Comparison of ENCODE assay signal across 24 cellular contexts in genomic region chr3:15475161-15475560, GRCh38. TPM values are rescaled to one million over a fixed set of nuclear protein-coding genes. Genes with fewer than 3 reads are reported as not detected.
DNase-seq lines count a peak whose midpoint lies in the region; ATAC-seq and TF ChIP-seq lines count a peak whose summit lies in the region.
"Had no signal": no experiment of that assay in that cellular context is flagged by ENCODE, and none has a peak within 500 bp of the region (broad histone marks: within the 10 kb centered on the region; RNA-seq: fewer than 3 reads in every experiment).

No MANE protein-coding gene starts in this region.

- no peak overlapping the region for H3K27ac Mint-ChIP-seq in HFFc6
- H3K27ac Mint-ChIP-seq: CD4-positive, CD25-positive, alpha-beta regulatory T cell had no signal

- no peak overlapping the region for H2BK15ac ChIP-seq in neuronal stem cell (ENCODE audit: low read length)

- H3K18ac ChIP-seq in neuronal stem cell (ENCODE audit: low read length), result no peak overlapping the region

- no peak overlapping the region for H2AFZ ChIP-seq in neuronal stem cell (ENCODE audit: low read length)

- H4K8ac ChIP-seq in neuronal stem cell (ENCODE audit: low read depth, low read length), result no peak overlapping the region

- no peak overlapping the region for H3K4me3 ChIP-seq in BLaER1 treated with 17β-estradiol and CSF1 and Interleukin-3, amounts not matched to agents 10 nM and 100 nM
- no peak overlapping the region for H3K4me3 ChIP-seq in neuronal stem cell (ENCODE audit: low read length in 2 of 2)
- H3K4me3 ChIP-seq: GM12878 had no signal

- H3K4me1 Mint-ChIP-seq in HFFc6 (ENCODE audit: low read depth), result no peaks in the 10 kb centered on the region
- H3K4me1 Mint-ChIP-seq: CD4-positive, alpha-beta memory T cell had no signal

- H2BK5ac ChIP-seq in neuronal stem cell (ENCODE audit: low read length), result no peak overlapping the region

- H3K23ac ChIP-seq in neuronal stem cell (ENCODE audit: low read depth, low read length, poor library complexity), result no peak overlapping the region

- no peak overlapping the region for H2BK120ac ChIP-seq in neuronal stem cell (ENCODE audit: low read depth, low read length)

- H3K27me3 Mint-ChIP-seq in HFFc6 (ENCODE audit: insufficient read depth), result peaks cover 17% of the 10 kb centered on the region
- H3K27me3 Mint-ChIP-seq: CD4-positive, alpha-beta memory T cell had no signal

- no peak overlapping the region for H3K4me3 Mint-ChIP-seq in HFFc6
- H3K4me3 Mint-ChIP-seq: CD14-positive monocyte; CD4-positive, alpha-beta memory T cell; CD4-positive, CD25-positive, alpha-beta regulatory T cell; CD8-positive, alpha-beta memory T cell had no signal

- H2AK5ac ChIP-seq in neuronal stem cell (ENCODE audit: low read depth, low read length), result no peak overlapping the region

- no peak for ATAC-seq in GM19328 (IDR thresholded peaks at IDR 0.05; ENCODE audit: unreplicated experiment)
- ATAC-seq: GM12878 had no signal

- TF ChIP-seq CTCF in HFFc6 (IDR thresholded peaks at IDR 0.05), result no peak

- no peak overlapping the region for H3K14ac ChIP-seq in neuronal stem cell (ENCODE audit: low read length)

- H2BK12ac ChIP-seq in neuronal stem cell (ENCODE audit: low read length), result no peak overlapping the region

- H4K20me1 ChIP-seq in BLaER1 treated with 17β-estradiol and CSF1 and Interleukin-3, amounts not matched to agents 10 nM and 100 nM, result no peaks in the 10 kb centered on the region

- peak overlapping the region in 8 of 11 experiments; percentile 2 to 59 (median 38); a peak in 13 of 22 replicates for H3K4me2 ChIP-seq in BLaER1 treated with 17β-estradiol and CSF1 and Interleukin-3, amounts not matched to agents 10 nM and 100 nM
- no peak overlapping the region for H3K4me2 ChIP-seq in neuronal stem cell (ENCODE audit: insufficient read depth, low read length, poor library complexity, severe bottlenecking)

- DNase-seq in myocyte (ENCODE audit: low read depth) (peak; percentile 75), neuronal stem cell (ENCODE audit: low spot score) (no peak), HFFc6 (no peak), NCI-H146 treated with DMSO at 0.1 percent for 48 hours (lab: John Stamatoyannopoulos, UW; ENCODE audit: unreplicated experiment) (no peak), mesenteric fat pad (ENCODE audit: low spot score) (no peak)
- DNase-seq: 8988T; ACHN; BE2C; C1 segment of cervical spinal cord; CD4-positive, alpha-beta memory T cell; CD4-positive, CD25-positive, alpha-beta regulatory T cell; CD8-positive, alpha-beta memory T cell; COR-L47; DMS 273 treated with DMSO at 0.1 percent for 48 hours; DMS153; DMS53; DMS79; DND-41; EL; GDM1 had no signal

- no CpG with 5 or more reads among the region's 5 CpGs for WGBS in neuronal stem cell (ENCODE audit: extremely low coverage in 2 of 2, insufficient read length in 2 of 2, insufficient replicate concordance in 1 of 2), 2 donors

- H3K79me1 ChIP-seq in neuronal stem cell (ENCODE audit: low read depth, low read length), result no peaks in the 10 kb centered on the region

- H3K36me3 Mint-ChIP-seq in HFFc6 (ENCODE audit: low read depth), result no peaks in the 10 kb centered on the region
- H3K36me3 Mint-ChIP-seq: CD14-positive monocyte had no signal

- no peaks in the 10 kb centered on the region for H3K27me3 ChIP-seq in BLaER1 treated with 17β-estradiol and CSF1 and Interleukin-3, amounts not matched to agents 10 nM and 100 nM
- no peaks in the 10 kb centered on the region for H3K27me3 ChIP-seq in neuronal stem cell (ENCODE audit: control insufficient read depth in 3 of 3, insufficient read depth in 3 of 3, low read depth in 1 of 3, low read length in 3 of 3)
- H3K27me3 ChIP-seq: BE2C had no signal

- no peak overlapping the region for H3K27ac ChIP-seq in BLaER1 treated with 17β-estradiol and CSF1 and Interleukin-3, amounts not matched to agents 10 nM and 100 nM
- H3K27ac ChIP-seq in neuronal stem cell (replicated peaks; ENCODE audit: low read length), result no peak overlapping the region

- H3K4me1 ChIP-seq in BLaER1 treated with 17β-estradiol and CSF1 and Interleukin-3, amounts not matched to agents 10 nM and 100 nM, result peaks cover 0 to 28% (median 26%) of the 10 kb centered on the region in 10 experiments; a peak in 18 of 20 replicates
- peaks cover 0 to 6% of the 10 kb centered on the region in 2 donors for H3K4me1 ChIP-seq in neuronal stem cell (ENCODE audit: control insufficient read depth in 2 of 2, insufficient read depth in 1 of 2, low read depth in 1 of 2, low read length in 2 of 2)

- H3K9ac ChIP-seq in BLaER1 treated with 17β-estradiol and CSF1 and Interleukin-3, amounts not matched to agents 10 nM and 100 nM, result no peak overlapping the region
- H3K9ac ChIP-seq in neuronal stem cell (ENCODE audit: low read depth, low read length, poor library complexity), result peak overlapping the region; percentile 14

- H3K9me3 Mint-ChIP-seq in HFFc6, result no peaks in the 10 kb centered on the region
- H3K9me3 Mint-ChIP-seq: CD4-positive, alpha-beta memory T cell; CD4-positive, CD25-positive, alpha-beta regulatory T cell; CD8-positive, alpha-beta memory T cell had no signal

- H4K91ac ChIP-seq in neuronal stem cell (ENCODE audit: low read depth, low read length, poor library complexity), result no peak overlapping the region

- no peaks in the 10 kb centered on the region for H3K9me3 ChIP-seq in BLaER1 treated with 17β-estradiol and CSF1 and Interleukin-3, amounts not matched to agents 10 nM and 100 nM (replicated peaks in 1 of 11)
- H3K9me3 ChIP-seq in neuronal stem cell (replicated peaks in 1 of 2; ENCODE audit: control insufficient read depth in 2 of 2, insufficient read depth in 1 of 2, low read depth in 1 of 2, low read length in 2 of 2), result no peaks in the 10 kb centered on the region
- H3K9me3 ChIP-seq: BE2C had no signal

- H3K4ac ChIP-seq in neuronal stem cell (ENCODE audit: low read length), result no peak overlapping the region

- H3K36me3 ChIP-seq in BLaER1 treated with 17β-estradiol and CSF1 and Interleukin-3, amounts not matched to agents 10 nM and 100 nM, result no peaks in the 10 kb centered on the region
- H3K36me3 ChIP-seq in neuronal stem cell (replicated peaks in 1 of 2; ENCODE audit: control insufficient read depth in 2 of 2, insufficient read depth in 2 of 2, low read length in 2 of 2), result no peaks in the 10 kb centered on the region
- H3K36me3 ChIP-seq: BE2C had no signal

RNA-seq across cellular contexts. Expression of gene COLQ, which starts 46.3 kb away (rescaled TPM):
- total RNA-seq in myocyte (2.9 and 24.8 TPM in 2 replicates), mesenteric fat pad (0.74 TPM)
- 2.5 TPM for polyA plus RNA-seq in myocyte (2012)
- polyA plus RNA-seq in neuronal stem cell (2013, experiment 1 of 2), result 2.2 TPM
- polyA plus RNA-seq in neuronal stem cell (2013, experiment 2 of 2), result 2.1 TPM
- total RNA-seq in HFFc6 (2021; fragmentation: NEBNext Ultra II Directional; extraction: Animal tissue kit (Norgen Biotek cat#: 25700)), result under 1 TPM; 0.17 to 0.54 (median 0.29) TPM

RNA-seq across cellular contexts. Expression of gene EAF1, which starts 47.8 kb away (rescaled TPM):
- total RNA-seq in myocyte (23.5 and 38.0 TPM in 2 replicates), mesenteric fat pad (18.9 TPM)
- polyA plus RNA-seq in myocyte (2012), result 13.3 TPM
- polyA plus RNA-seq in neuronal stem cell (2013, experiment 1 of 2), result 18.8 TPM
- polyA plus RNA-seq in neuronal stem cell (2013, experiment 2 of 2), result 17.9 TPM
- 10 to 100 TPM; 13.9 to 17.2 (median 15.8) TPM for total RNA-seq in HFFc6 (2021; fragmentation: NEBNext Ultra II Directional; extraction: Animal tissue kit (Norgen Biotek cat#: 25700))

RNA-seq across cellular contexts. Expression of gene METTL6, which starts 47.8 kb away (rescaled TPM):
- total RNA-seq in myocyte, result 25.3 and 27.2 TPM in 2 replicates
- 21.3 TPM for polyA plus RNA-seq in myocyte (2012)
- 15.7 TPM for polyA plus RNA-seq in neuronal stem cell (2013, experiment 1 of 2)
- polyA plus RNA-seq in neuronal stem cell (2013, experiment 2 of 2), result 15.9 TPM
- total RNA-seq in HFFc6 (2021; fragmentation: NEBNext Ultra II Directional; extraction: Animal tissue kit (Norgen Biotek cat#: 25700)), result 10 to 100 TPM; 17.9 to 21.3 (median 19.8) TPM
- total RNA-seq in mesenteric fat pad, result 12.1 TPM
